Comparison of ENCODE assay signal across 8 cellular contexts in the genomic region with DNA sequence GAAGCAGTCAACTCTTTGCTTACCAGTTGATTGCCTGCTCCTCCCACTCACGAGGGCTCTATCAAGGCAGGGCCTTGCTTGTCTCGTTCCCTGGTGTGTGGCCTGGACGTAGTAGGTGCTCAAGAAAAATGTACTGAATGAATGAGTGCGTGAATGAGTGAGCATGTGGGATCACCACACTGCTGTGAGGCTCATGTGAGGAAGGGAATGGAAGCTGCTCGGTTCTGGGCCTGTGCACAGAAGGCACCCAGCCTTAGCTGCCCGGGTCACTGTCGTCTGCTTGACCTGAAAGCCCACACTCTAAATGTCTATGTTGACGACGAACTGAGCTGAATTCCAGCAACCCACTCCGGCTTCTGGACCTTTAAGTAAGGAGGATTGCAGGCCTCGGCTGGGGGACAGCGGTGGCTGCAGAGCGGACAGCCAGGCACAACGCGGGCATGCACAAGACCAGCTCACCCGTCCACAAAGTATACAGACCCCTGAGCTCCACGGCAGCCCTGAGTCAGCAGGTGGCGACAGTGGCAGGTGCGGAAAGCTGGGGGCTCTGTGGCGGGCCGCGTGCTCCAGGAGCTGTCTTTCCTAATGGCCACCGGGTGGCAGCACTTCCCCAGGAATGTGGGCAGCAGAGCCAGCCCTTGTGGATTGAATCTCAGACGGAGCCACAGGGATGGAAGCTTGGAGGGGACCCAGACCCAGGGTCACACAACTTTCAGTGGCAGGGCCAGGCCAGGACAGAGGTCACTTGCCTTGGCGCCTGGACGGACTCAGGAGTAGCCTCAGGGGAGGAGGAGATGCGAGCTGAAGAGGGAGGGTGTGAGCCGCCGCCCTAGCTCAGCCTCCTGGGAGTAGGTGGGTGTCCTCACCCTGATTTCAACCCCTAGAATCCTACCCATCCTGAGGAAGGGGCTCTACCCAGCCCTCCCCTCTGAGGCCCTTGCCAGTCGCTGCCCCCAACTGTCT.
DNase-seq lines count a peak whose midpoint lies in the region; ATAC-seq lines count a peak whose summit lies in the region.

No MANE protein-coding gene starts in this region.

- no peak overlapping the region for H3K4me3 Mint-ChIP-seq in central memory CD8-positive, alpha-beta T cell

- H3K27me3 Mint-ChIP-seq in central memory CD8-positive, alpha-beta T cell = no peaks in the 10 kb centered on the region

- DNase-seq in DMS 273 (lab: John Stamatoyannopoulos, UW; ENCODE audit: unreplicated experiment) (peak; percentile 88), NCI-H524 (lab: John Stamatoyannopoulos, UW) (peak; percentile 68 to 90), kidney tubule cell (ENCODE audit: low spot score) (peak; percentile 84)
- peak; percentile 64 to 65 for DNase-seq in activated CD4-positive, alpha-beta T cell treated with anti-CD3 and anti-CD28 coated beads for 24 hours (ENCODE audit: low read depth in 2 of 2)
- DNase-seq in central memory CD8-positive, alpha-beta T cell (ENCODE audit: low spot score in 2 of 2) = peak; percentile 64 to 75
- peak; percentile 70 to 75 for DNase-seq in stimulated activated CD4-positive, alpha-beta T cell treated with anti-CD3 and anti-CD28 coated beads, Interleukin-2, amount 100 ng/mL, for 48 hours

- peak; percentile 54 for ATAC-seq in HG03108 (IDR thresholded peaks at IDR 0.05; ENCODE audit: unreplicated experiment)
- peak; percentile 77 for ATAC-seq in central memory CD8-positive, alpha-beta T cell (replicated peaks; ENCODE audit: extremely low read depth, poor library complexity, severe bottlenecking)
- no peak for ATAC-seq in HG02973 (IDR thresholded peaks at IDR 0.05; ENCODE audit: unreplicated experiment)

- H3K4me1 Mint-ChIP-seq in central memory CD8-positive, alpha-beta T cell = peaks cover 13% of the 10 kb centered on the region

- H3K27ac Mint-ChIP-seq in central memory CD8-positive, alpha-beta T cell (ENCODE audit: low read depth) = no peak overlapping the region

- no peaks in the 10 kb centered on the region for H3K9me3 Mint-ChIP-seq in central memory CD8-positive, alpha-beta T cell

- H3K36me3 Mint-ChIP-seq in central memory CD8-positive, alpha-beta T cell (ENCODE audit: insufficient read depth) = peaks cover 9% of the 10 kb centered on the region
